In genomic region chr15:38695249-38696119, GRCh38 we compare ENCODE assay signal across 16 cellular contexts.
DNase-seq lines count a peak whose midpoint lies in the region; ATAC-seq lines count a peak whose summit lies in the region.
"Had no signal": no experiment of that assay in that cellular context is flagged by ENCODE, and none has a peak within 500 bp of the region (broad histone marks: within the 10 kb centered on the region; RNA-seq: fewer than 3 reads in every experiment).

No MANE protein-coding gene starts in this region.

- DNase-seq in CD4-positive, alpha-beta memory T cell, result peak in 1 of 5 donors; percentile 38
- DNase-seq in T-cell (no peak), left cardiac atrium (no peak), NCI-H345 treated with DMSO at 0.1 percent for 48 hours (lab: John Stamatoyannopoulos, UW; ENCODE audit: unreplicated experiment) (no peak), HAP-1 (ENCODE audit: low spot score in 2 of 2) (no peak)
- DNase-seq: dermis blood vessel endothelial cell, NCI-H774, tibial artery had no signal

- H3K4me1 Mint-ChIP-seq in CD4-positive, alpha-beta memory T cell, result peaks cover 50 to 83% (median 62%) of the 10 kb centered on the region in 4 donors
- H3K4me1 Mint-ChIP-seq in T-cell, result peaks cover 64 to 83% (median 71%) of the 10 kb centered on the region in 3 donors

- intact Hi-C loops in CD4-positive, alpha-beta memory T cell (cut with micrococcal nuclease), result no loop called here
- intact Hi-C loops in left cardiac atrium (cut with DNase I), result loop anchor here in 1 of 2 donors (10.0 kb wide), 1 partner anchor 251 kb away; no protein-coding TSS in a partner anchor

- peak overlapping the region in 4 of 8 donors; percentile 40 to 66 (median 64) for H3K4me3 Mint-ChIP-seq in CD4-positive, alpha-beta memory T cell
- peak overlapping the region in 1 of 3 donors; percentile 35 for H3K4me3 Mint-ChIP-seq in T-cell
- H3K4me3 Mint-ChIP-seq: brain, HFFc6, mesothelial cell of epicardium had no signal

- CTCF ChIA-PET in CD4-positive, alpha-beta memory T cell (lab: Charles Lee; ENCODE audit: partially characterized antibody), result interaction anchor here (1.0 to 19.6 kb wide), 11 partner anchors 8 to 254 kb away, joined by 3 to 717 read pairs (median 52); partner anchors contain the start of genes FAM98B and RASGRP1
- CTCF ChIA-PET in T-cell (lab: Charles Lee), result interaction anchor here (0.5 to 4.5 kb wide), 20 partner anchors 9 to 1081 kb away, joined by 3 to 18 read pairs (median 4); partner anchors contain the start of gene RASGRP1 (in 2 of the 2)

- POLR2A ChIA-PET in CD4-positive, alpha-beta memory T cell (lab: Charles Lee; ENCODE audit: partially characterized antibody), result interaction anchor here (0.9 to 8.7 kb wide), 17 partner anchors 8 to 255 kb away, joined by 3 to 152 read pairs (median 6); partner anchors contain the start of genes FAM98B and RASGRP1
- POLR2A ChIA-PET in T-cell (lab: Charles Lee), result interaction anchor here (0.5 to 1.0 kb wide), 4 partner anchors 15 to 241 kb away, joined by 3 to 6 read pairs (median 4); partner anchors contain the start of gene FAM98B (in 1 of the 2)

- H3K27me3 Mint-ChIP-seq in CD4-positive, alpha-beta memory T cell, result no peaks in the 10 kb centered on the region
- no peaks in the 10 kb centered on the region for H3K27me3 Mint-ChIP-seq in T-cell
- H3K27me3 Mint-ChIP-seq: brain had no signal

- H3K9me3 ChIP-seq in CD4-positive, alpha-beta memory T cell (ENCODE audit: control insufficient read depth in 1 of 2, low read length in 2 of 2), result no peaks in the 10 kb centered on the region
- H3K9me3 ChIP-seq in HAP-1, result no peaks in the 10 kb centered on the region
- H3K9me3 ChIP-seq: neutrophil, tibial artery had no signal

- H3K27me3 ChIP-seq in CD4-positive, alpha-beta memory T cell (ENCODE audit: insufficient read depth, low read length), result no peaks in the 10 kb centered on the region
- no peaks in the 10 kb centered on the region for H3K27me3 ChIP-seq in HAP-1 (ENCODE audit: low read depth)
- H3K27me3 ChIP-seq: neutrophil, tibial artery had no signal

- H3K27ac ChIP-seq in CD4-positive, alpha-beta memory T cell (ENCODE audit: low read depth, low read length), result peak overlapping the region; percentile 48
- H3K27ac ChIP-seq: C4-2B, neutrophil, tibial artery had no signal

- peak overlapping the region; percentile 16 to 93 (median 87) for H3K27ac Mint-ChIP-seq in CD4-positive, alpha-beta memory T cell
- H3K27ac Mint-ChIP-seq in T-cell, result peak overlapping the region; percentile 81 to 89
- H3K27ac Mint-ChIP-seq: brain, HFFc6, mesothelial cell of epicardium had no signal

- H3K36me3 Mint-ChIP-seq in CD4-positive, alpha-beta memory T cell, result no peaks in the 10 kb centered on the region
- no peaks in the 10 kb centered on the region for H3K36me3 Mint-ChIP-seq in T-cell
- H3K36me3 Mint-ChIP-seq: brain, mesothelial cell of epicardium had no signal

- H3K4me3 ChIP-seq in CD4-positive, alpha-beta memory T cell (ENCODE audit: low read length in 2 of 2), result peak overlapping the region in 1 of 2 donors; percentile 40
- H3K4me3 ChIP-seq in HAP-1, result no peak overlapping the region
- H3K4me3 ChIP-seq: tibial artery had no signal

- peaks cover 77% of the 10 kb centered on the region for H3K4me1 ChIP-seq in CD4-positive, alpha-beta memory T cell (ENCODE audit: insufficient read depth, low read length)
- H3K4me1 ChIP-seq in HAP-1, result no peaks in the 10 kb centered on the region

- ATAC-seq in GM18502 (IDR thresholded peaks at IDR 0.05; ENCODE audit: poor library complexity, unreplicated experiment) (peak; percentile 1), T-cell (replicated peaks in 1 of 4) (no peak), left cardiac atrium (peak; percentile 29 to 68), HG02678 (IDR thresholded peaks at IDR 0.05; ENCODE audit: unreplicated experiment) (no peak)
- ATAC-seq: esophagus mucosa had no signal

- in situ Hi-C loops in HAP-1 (cut with MboI; ENCODE audit: low sequenced_read_pairs), result loop anchor here (10.0 to 25.0 kb wide), 2 partner anchors 251 to 708 kb away; no protein-coding TSS in a partner anchor

- peaks cover 0 to 4% (median 0%) of the 10 kb centered on the region in 8 donors for H3K9me3 Mint-ChIP-seq in CD4-positive, alpha-beta memory T cell
- no peaks in the 10 kb centered on the region for H3K9me3 Mint-ChIP-seq in T-cell
- H3K9me3 Mint-ChIP-seq: HFFc6 had no signal

- no peaks in the 10 kb centered on the region for H3K36me3 ChIP-seq in CD4-positive, alpha-beta memory T cell (ENCODE audit: insufficient read depth, low read length)
- no peaks in the 10 kb centered on the region for H3K36me3 ChIP-seq in HAP-1 (replicated peaks)
- H3K36me3 ChIP-seq: neutrophil, tibial artery had no signal

Comparison
In these comparisons a context has a peak if more than half of its experiments do, and no peak if none do; other contexts are left out.
1. ATAC-seq: peak in GM18502 (single experiment) and left cardiac atrium (2 of 2); none in T-cell (0 of 4) and HG02678 (single experiment).